ENCODE assay signal across 8 cellular contexts in the genomic region with DNA sequence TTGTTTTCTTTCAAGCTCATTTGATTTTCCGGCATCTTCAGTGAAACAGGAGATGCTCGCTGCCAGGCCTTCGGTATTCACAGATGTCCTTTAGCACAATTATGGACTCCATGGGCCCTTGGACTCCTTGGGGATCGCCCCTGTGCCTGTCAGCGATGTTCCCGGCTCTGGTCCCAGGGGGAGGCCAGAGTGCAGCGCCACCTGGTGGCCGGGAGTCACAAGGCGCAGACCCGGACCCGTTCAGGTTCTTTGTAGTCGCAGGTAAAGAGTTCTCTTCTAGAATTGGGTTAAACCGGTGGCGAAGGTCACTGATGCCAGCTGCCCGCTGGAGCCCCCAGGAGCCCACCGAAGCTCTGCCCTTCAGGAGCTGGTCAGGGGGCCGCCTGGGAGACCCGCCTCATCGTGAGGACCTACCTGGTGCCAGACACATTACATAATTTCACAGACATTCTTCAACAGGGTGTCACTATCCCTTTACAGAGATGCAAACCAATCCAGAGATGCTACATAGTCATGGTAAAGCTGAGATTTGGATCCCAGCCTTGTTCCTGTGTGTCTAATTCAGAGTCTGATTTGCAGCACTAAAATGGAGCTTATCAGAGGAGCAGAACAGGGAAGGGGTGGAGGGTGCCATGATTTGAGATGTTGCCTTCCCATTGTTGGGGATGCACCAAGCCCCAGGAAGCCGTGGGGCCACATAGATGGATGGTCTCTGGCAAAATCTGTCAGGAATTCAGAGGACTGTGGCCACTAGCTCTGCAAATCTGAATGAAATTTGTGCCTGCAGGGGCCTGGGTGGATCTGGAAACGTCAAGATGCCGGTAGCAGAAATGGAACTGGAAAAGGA. TPM values are rescaled to one million over a fixed set of nuclear protein-coding genes. Genes with fewer than 3 reads are reported as not detected.
A peak's percentile ranks its signal among the peaks of the same experiment; 100 is the strongest.
DNase-seq lines count a peak whose midpoint lies in the region; ATAC-seq and TF ChIP-seq lines count a peak whose summit lies in the region.

No MANE protein-coding gene starts in this region.

- TF ChIP-seq POLR2A in heart left ventricle (IDR thresholded peaks at IDR 0.05) = no peak
- no peak for TF ChIP-seq POLR2A in gastrocnemius medialis (IDR thresholded peaks at IDR 0.05)

- H3K27ac ChIP-seq in heart left ventricle = no peak overlapping the region
- H3K27ac ChIP-seq in gastrocnemius medialis = no peak overlapping the region

- in situ Hi-C loops in SK-MEL-5 (cut with HindIII; ENCODE audit: low pct_unique_long_range_greater_than_20kb, low sequenced_read_pairs) = no loop called here
- in situ Hi-C loops in gastrocnemius medialis (cut with MboI; ENCODE audit: low sequenced_read_pairs in 4 of 4) = loop anchor here in 2 of 4 donors (25.0 kb wide), 1 partner anchor 442 kb away; no protein-coding TSS in a partner anchor

- intact Hi-C loops in heart left ventricle (cut with DNase I) = loop anchor here in 7 of 10 donors (5.0 to 10.0 kb wide), 5 partner anchors 198 to 449 kb away; partner anchors contain the start of gene ATG16L1 (in 2 of the 7)
- intact Hi-C loops in gastrocnemius medialis (cut with DNase I; ENCODE audit: low total_unique reads) = loop anchor here (1.0 to 10.0 kb wide), 2 partner anchors 201 to 289 kb away; no protein-coding TSS in a partner anchor

- peak; percentile 3 for DNase-seq in DMS53 treated with DMSO at 0.1 percent for 48 hours (lab: John Stamatoyannopoulos, UW; ENCODE audit: unreplicated experiment)
- DNase-seq in SK-MEL-5 (ENCODE audit: low read depth, low spot score) = peak; percentile 53
- peak; percentile 77 for DNase-seq in activated naive CD4-positive, alpha-beta T cell treated with Interleukin-2 at 50 U/mL for 16 hours
- peak; percentile 47 to 81 (median 56) for DNase-seq in heart left ventricle
- DNase-seq in gastrocnemius medialis = peak in 1 of 2 donors; percentile 29
- no peak for DNase-seq in OCI-M2 (lab: John Stamatoyannopoulos, UW; ENCODE audit: unreplicated experiment)
- no peak for DNase-seq in occipital lobe (lab: John Stamatoyannopoulos, UW)

- H3K4me1 ChIP-seq in heart left ventricle (peaks cover 0 to 29% (median 13%) of the 10 kb centered on the region in 12 donors), gastrocnemius medialis (peaks cover 0 to 9% of the 10 kb centered on the region in 2 donors)

- peak; percentile 65 for ATAC-seq in HG02759 (IDR thresholded peaks at IDR 0.05; ENCODE audit: unreplicated experiment)
- peak in 2 of 4 donors; percentile 50 to 51 for ATAC-seq in heart left ventricle
- no peak for ATAC-seq in gastrocnemius medialis

- no peak overlapping the region for H3K4me3 ChIP-seq in heart left ventricle
- H3K4me3 ChIP-seq in gastrocnemius medialis = no peak overlapping the region

- peak; percentile 77 to 96 (median 90) for TF ChIP-seq CTCF in heart left ventricle (IDR thresholded peaks at IDR 0.05)
- TF ChIP-seq CTCF in gastrocnemius medialis (IDR thresholded peaks at IDR 0.05 in 4 of 5, conservative IDR thresholded peaks at IDR 0.05 in 1 of 5) = peak; percentile 61 to 93 (median 86)

- no peaks in the 10 kb centered on the region for H3K9me3 ChIP-seq in heart left ventricle
- H3K9me3 ChIP-seq in gastrocnemius medialis = no peaks in the 10 kb centered on the region

- peaks cover 0 to 16% (median 0%) of the 10 kb centered on the region in 9 donors for H3K27me3 ChIP-seq in heart left ventricle
- no peaks in the 10 kb centered on the region for H3K27me3 ChIP-seq in gastrocnemius medialis

- H3K36me3 ChIP-seq in heart left ventricle = no peaks in the 10 kb centered on the region
- H3K36me3 ChIP-seq in gastrocnemius medialis = no peaks in the 10 kb centered on the region

- WGBS in heart left ventricle, 4 donors = 24 to 28% (median 26%) methylated on average over 18 to 22 of the region's 22 CpGs

RNA-seq across cellular contexts. Expression of gene INPP5D, which starts 6.0 kb away (rescaled TPM):
- 0.08 and 0.50 TPM in 2 replicates for total RNA-seq in SK-MEL-5 (2014; rRNA removed; shearing (Covaris generic))
- polyA plus RNA-seq in SK-MEL-5 (2015; cell fraction: cytosol; rRNA removed) = 0.07 TPM in 1 of 2 replicates, not detected in the other
- polyA plus RNA-seq in SK-MEL-5 (2015; cell fraction: nucleus; rRNA removed) = 0.05 and 0.06 TPM in 2 replicates
- 10 to 100 TPM in 2 of 9 donors, 1 to 10 TPM in 7; 2.8 to 29.1 (median 5.1) TPM for total RNA-seq in heart left ventricle
- 1 to 10 TPM; 3.6 to 4.1 TPM for polyA plus RNA-seq in heart left ventricle
- total RNA-seq in gastrocnemius medialis = 10 to 100 TPM in 1 of 4 donors, 1 to 10 TPM in 3; 1.7 to 18.7 (median 4.9) TPM
- 2.5 TPM for total RNA-seq in occipital lobe

RNA-seq across cellular contexts. Expression of gene NEU2, which starts 21.7 kb away (rescaled TPM):
- total RNA-seq in SK-MEL-5 (2014; rRNA removed; shearing (Covaris generic)) = not detected in 2 replicates
- not detected in 2 replicates for polyA plus RNA-seq in SK-MEL-5 (2015; cell fraction: cytosol; rRNA removed)
- polyA plus RNA-seq in SK-MEL-5 (2015; cell fraction: nucleus; rRNA removed) = not detected in 2 replicates
- total RNA-seq in heart left ventricle (not detected), gastrocnemius medialis (not detected), occipital lobe (not detected)
- polyA plus RNA-seq in heart left ventricle = not detected

RNA-seq across cellular contexts. Expression of gene NGEF, which starts 41.1 kb away (rescaled TPM):
- total RNA-seq in SK-MEL-5 (2014; rRNA removed; shearing (Covaris generic)) = not detected in 2 replicates
- not detected in 2 replicates for polyA plus RNA-seq in SK-MEL-5 (2015; cell fraction: cytosol; rRNA removed)
- polyA plus RNA-seq in SK-MEL-5 (2015; cell fraction: nucleus; rRNA removed) = not detected in 2 replicates
- total RNA-seq in heart left ventricle = under 1 TPM in 5 of 9 donors, not detected in 4; 0.19 to 0.62 (median 0.56) TPM
- polyA plus RNA-seq in heart left ventricle = under 1 TPM; 0.15 to 0.42 TPM
- 1 to 10 TPM in 1 of 4 donors, under 1 TPM in 2, not detected in 1; 0.66 to 1.5 (median 0.84) TPM for total RNA-seq in gastrocnemius medialis
- 22.8 TPM for total RNA-seq in occipital lobe

Comparison
In these comparisons a context has a peak if more than half of its experiments do, and no peak if none do; other contexts are left out.
1. DNase-seq: peak in DMS53 treated with DMSO at 0.1 percent for 48 hours (single experiment), SK-MEL-5 (single experiment), activated naive CD4-positive, alpha-beta T cell treated with Interleukin-2 at 50 U/mL for 16 hours (single experiment) and heart left ventricle (5 of 5); none in OCI-M2 (single experiment) and occipital lobe (single experiment).